In genomic region chr2:207530160-207531023, GRCh38 we compare ENCODE assay signal across 8 cellular contexts. TPM values are rescaled to one million over a fixed set of nuclear protein-coding genes. Genes with fewer than 3 reads are reported as not detected.
DNase-seq lines count a peak whose midpoint lies in the region; ATAC-seq lines count a peak whose summit lies in the region.

No MANE protein-coding gene starts in this region.

- peaks cover 58% of the 10 kb centered on the region for H3K4me1 Mint-ChIP-seq in activated naive CD4-positive, alpha-beta T cell treated with anti-CD3 and anti-CD28 coated beads, Interleukin-2, amount 50 U/mL, for 24 hours

- H3K4me1 ChIP-seq in SJSA1 (replicated peaks): peaks cover 37% of the 10 kb centered on the region

- peak overlapping the region; percentile 100 for H3K27ac Mint-ChIP-seq in activated naive CD4-positive, alpha-beta T cell treated with anti-CD3 and anti-CD28 coated beads, Interleukin-2, amount 50 U/mL, for 24 hours

- peak overlapping the region; percentile 99 for H3K27ac ChIP-seq in SJSA1

- no peaks in the 10 kb centered on the region for H3K9me3 Mint-ChIP-seq in activated naive CD4-positive, alpha-beta T cell treated with anti-CD3 and anti-CD28 coated beads, Interleukin-2, amount 50 U/mL, for 24 hours

- ATAC-seq in GM18502 (IDR thresholded peaks at IDR 0.05; ENCODE audit: poor library complexity, unreplicated experiment) (peak; percentile 8), left cardiac atrium (no peak), GM21529 (IDR thresholded peaks at IDR 0.05; ENCODE audit: unreplicated experiment) (no peak)

- no peaks in the 10 kb centered on the region for H3K27me3 Mint-ChIP-seq in activated naive CD4-positive, alpha-beta T cell treated with anti-CD3 and anti-CD28 coated beads, Interleukin-2, amount 50 U/mL, for 24 hours

- H3K36me3 Mint-ChIP-seq in activated naive CD4-positive, alpha-beta T cell treated with anti-CD3 and anti-CD28 coated beads, Interleukin-2, amount 50 U/mL, for 24 hours: peaks cover 8% of the 10 kb centered on the region

- peaks cover 34% of the 10 kb centered on the region for H3K36me3 ChIP-seq in SJSA1

- intact Hi-C loops in left cardiac atrium (cut with DNase I) (loop anchor here in 1 of 2 donors (5.0 to 10.0 kb wide), 2 partner anchors 48 to 94 kb away; partner anchors contain the start of gene METTL21A), posterior cingulate gyrus (cut with DNase I) (loop anchor here (1.0 kb wide), 1 partner anchor 95 kb away; the partner anchor contains the start of gene METTL21A)

- peak overlapping the region; percentile 77 for H3K4me3 ChIP-seq in SJSA1

- peak overlapping the region; percentile 99 for H3K4me3 Mint-ChIP-seq in activated naive CD4-positive, alpha-beta T cell treated with anti-CD3 and anti-CD28 coated beads, Interleukin-2, amount 50 U/mL, for 24 hours

- H3K9me3 ChIP-seq in SJSA1 (replicated peaks): no peaks in the 10 kb centered on the region

- H3K27me3 ChIP-seq in SJSA1 (replicated peaks): no peaks in the 10 kb centered on the region

- DNase-seq in A172 (ENCODE audit: low spot score) (peak; percentile 52), HT1080 (ENCODE audit: low read depth) (peak; percentile 52), SJSA1 (ENCODE audit: low read depth in 1 of 2, low spot score in 2 of 2) (peak; percentile 48 to 69), left cardiac atrium (peak; percentile 53), posterior cingulate gyrus (peak in 7 of 10 donors; percentile 17 to 81 (median 30))

RNA-seq across cellular contexts. Expression of gene CREB1, which starts 0.6 kb away (rescaled TPM):
- 69.1 and 73.3 TPM in 2 replicates for total RNA-seq in A172 (2014; rRNA removed; shearing (Covaris generic))
- total RNA-seq in HT1080 (2014; rRNA removed; shearing (Covaris generic)): 31.1 and 47.7 TPM in 2 replicates
- 29.6 and 41.5 TPM in 2 replicates for polyA plus RNA-seq in HT1080 (2015; cell fraction: cytosol; rRNA removed)
- 48.7 and 58.6 TPM in 2 replicates for polyA plus RNA-seq in HT1080 (2015; cell fraction: nucleus; rRNA removed)
- 25.0 and 63.0 TPM in 2 replicates for total RNA-seq in SJSA1 (2014; rRNA removed; shearing (Covaris generic))
- 10 to 100 TPM; 40.4 to 40.6 TPM for total RNA-seq in left cardiac atrium
